Comparison of ENCODE assay signal across 19 cellular contexts in genomic region chr17:79960788-79961522, GRCh38.
DNase-seq lines count a peak whose midpoint lies in the region; ATAC-seq, FAIRE-seq and TF ChIP-seq lines count a peak whose summit lies in the region.
"Had no signal": no experiment of that assay in that cellular context is flagged by ENCODE, and none has a peak within 500 bp of the region (broad histone marks: within the 10 kb centered on the region; RNA-seq: fewer than 3 reads in every experiment).

No MANE protein-coding gene starts in this region.

- H2BK5ac ChIP-seq in IMR-90 (ENCODE audit: low read depth, low read length, poor library complexity, severe bottlenecking): no peak overlapping the region

- TF ChIP-seq EP300 in K562 (IDR thresholded peaks at IDR 0.05; ENCODE audit: low read length): no peak

- H2BK15ac ChIP-seq in IMR-90 (ENCODE audit: low read depth, low read length): no peak overlapping the region

- TF ChIP-seq RAD21 in IMR-90 (IDR thresholded peaks at IDR 0.05; ENCODE audit: low read length) (no peak), K562 (CRISPR knock-in tag; conservative IDR thresholded peaks at IDR 0.05 in 1 of 2, IDR thresholded peaks at IDR 0.05 in 1 of 2) (no peak)

- H4K5ac ChIP-seq in IMR-90 (ENCODE audit: low read depth, low read length): no peak overlapping the region

- H3K9me1 ChIP-seq in IMR-90 (ENCODE audit: insufficient read depth, low read length) (0 out of 2 replicates have a peak, but pooled peaks cover 3% of the 10 kb centered on the region), K562 (ENCODE audit: control insufficient read depth, insufficient read depth, low read length) (no peaks in the 10 kb centered on the region)

- no peak for FAIRE-seq in K562 (lab: Jason Lieb, UNC)
- FAIRE-seq: keratinocyte had no signal

- H3K27me3 ChIP-seq in IMR-90 (ENCODE audit: control insufficient read depth, insufficient read depth, low read length) (no peaks in the 10 kb centered on the region), K562 (ENCODE audit: control insufficient read depth in 2 of 2, insufficient read depth in 2 of 2, low read length in 2 of 2) (peaks cover 25 to 27% of the 10 kb centered on the region in 2 experiments)
- H3K27me3 ChIP-seq: heart left ventricle had no signal

- H3K4me3 Mint-ChIP-seq in activated CD8-positive, alpha-beta T cell treated with anti-CD3 and anti-CD28 coated beads, Interleukin-2, amount 10 ng/mL, durations not matched to agents 7 days and 5 days: no peak overlapping the region
- H3K4me3 Mint-ChIP-seq: activated CD8-positive, alpha-beta memory T cell treated with anti-CD3 and anti-CD28 coated beads, Interleukin-2, amount 10 ng/mL, durations not matched to agents 7 days and 5 days; stimulated activated effector memory CD8-positive, alpha-beta T cell treated with anti-CD3 and anti-CD28 coated beads, Interleukin-12 subunit alpha, Interleukin-12 subunit beta, amount 100 ng/mL, for 72 hours had no signal

- BruUV-seq in IMR-90 (replicated peaks; lab: Mats Ljungman, UMichigan) (no TSS peak), K562 (replicated peaks; lab: Mats Ljungman, UMichigan) (no TSS peak)

- no peak overlapping the region for H4K8ac ChIP-seq in IMR-90 (ENCODE audit: low read depth in 2 of 2, low read length in 2 of 2)

- H3K9me3 Mint-ChIP-seq in activated CD8-positive, alpha-beta T cell treated with anti-CD3 and anti-CD28 coated beads, Interleukin-2, amount 10 ng/mL, durations not matched to agents 7 days and 5 days (ENCODE audit: insufficient read depth): no peaks in the 10 kb centered on the region
- H3K9me3 Mint-ChIP-seq: stimulated activated effector memory CD8-positive, alpha-beta T cell treated with anti-CD3 and anti-CD28 coated beads, Interleukin-12 subunit alpha, Interleukin-12 subunit beta, amount 100 ng/mL, for 72 hours had no signal

- H3K9ac ChIP-seq in IMR-90 (ENCODE audit: low read depth, low read length): no peak overlapping the region
- no peak overlapping the region for H3K9ac ChIP-seq in K562 (ENCODE audit: insufficient read depth in 1 of 2, low read depth in 2 of 2, low read length in 2 of 2)
- H3K9ac ChIP-seq: GM23248 had no signal

- H3K4me3 ChIP-seq in IMR-90 (ENCODE audit: insufficient read depth, low read depth, low read length) (no peak overlapping the region), K562 (no peak overlapping the region)
- H3K4me3 ChIP-seq: GM23248, heart left ventricle, thoracic aorta had no signal

- peaks cover 9% of the 10 kb centered on the region for H3K27me3 Mint-ChIP-seq in activated CD8-positive, alpha-beta T cell treated with anti-CD3 and anti-CD28 coated beads, Interleukin-2, amount 10 ng/mL, durations not matched to agents 7 days and 5 days (ENCODE audit: low read depth)

- H3K79me2 ChIP-seq in K562 (ENCODE audit: control insufficient read depth, insufficient read depth, low read length): no peaks in the 10 kb centered on the region

- H3K27ac ChIP-seq in IMR-90 (ENCODE audit: insufficient read depth, low read length) (no peak overlapping the region), K562 (ENCODE audit: extremely low read depth, low read depth, low read length) (no peak overlapping the region)
- H3K27ac ChIP-seq: GM23248, heart left ventricle, thoracic aorta had no signal

- no peak for TF ChIP-seq POLR2A in IMR-90 (IDR thresholded peaks at IDR 0.05; ENCODE audit: low read depth, low read length)
- no peak for TF ChIP-seq POLR2A in K562 (conservative IDR thresholded peaks at IDR 0.05)
- no peak for TF ChIP-seq POLR2A in GM18505 (IDR thresholded peaks at IDR 0.05; ENCODE audit: borderline replicate concordance, extremely low read depth, insufficient read depth, insufficient read length)

- H2BK120ac ChIP-seq in IMR-90 (ENCODE audit: low read depth, low read length): no peak overlapping the region

- H3K18ac ChIP-seq in IMR-90 (ENCODE audit: low read depth, low read length): no peak overlapping the region

- H3K4me2 ChIP-seq in IMR-90 (ENCODE audit: low read depth, low read length): no peak overlapping the region
- H3K4me2 ChIP-seq in K562 (ENCODE audit: insufficient read depth, low read length): no peak overlapping the region

- peaks cover 2% of the 10 kb centered on the region; the same call in 1 of the 2 replicates for H3K9me3 ChIP-seq in IMR-90 (ENCODE audit: control insufficient read depth, insufficient read depth, low read length)
- H3K9me3 ChIP-seq in K562 (replicated peaks; ENCODE audit: control insufficient read depth, insufficient read depth, low read depth, low read length): no peaks in the 10 kb centered on the region; the same call in 1 of the 2 replicates
- H3K9me3 ChIP-seq: thoracic aorta had no signal

- no CpG with 5 or more reads among the region's 9 CpGs for WGBS in IMR-90 (ENCODE audit: extremely low coverage in 2 of 2, insufficient read length in 1 of 2), 2 experiments
- 2% methylated on average over 8 of the region's 9 CpGs for WGBS in K562 (ENCODE audit: insufficient coverage, low coverage, missing lambda C conversion rate)

- H3K27ac Mint-ChIP-seq in activated CD8-positive, alpha-beta T cell treated with anti-CD3 and anti-CD28 coated beads, Interleukin-2, amount 10 ng/mL, durations not matched to agents 7 days and 5 days: no peak overlapping the region
- H3K27ac Mint-ChIP-seq: activated CD8-positive, alpha-beta memory T cell treated with anti-CD3 and anti-CD28 coated beads, Interleukin-2, amount 10 ng/mL, durations not matched to agents 7 days and 5 days; stimulated activated effector memory CD8-positive, alpha-beta T cell treated with anti-CD3 and anti-CD28 coated beads, Interleukin-12 subunit alpha, Interleukin-12 subunit beta, amount 100 ng/mL, for 72 hours had no signal

- in situ Hi-C loops in IMR-90 (cut with MboI; ENCODE audit: low sequenced_read_pairs) (no loop called here), K562 (cut with MboI) (no loop called here)

- H3K14ac ChIP-seq in IMR-90 (replicated peaks; ENCODE audit: low read depth, low read length): no peak overlapping the region

- POLR2A ChIA-PET in IMR-90 (lab: Charles Lee; ENCODE audit: unreplicated experiment): no interaction called here
- POLR2A ChIA-PET in K562 (lab: Yijun Ruan, JAX): interaction anchor here (1.1 kb wide), 1 partner anchor 142 kb away, joined by 3 read pairs; no protein-coding TSS in a partner anchor
- POLR2A ChIA-PET in activated CD8-positive, alpha-beta T cell treated with anti-CD3 and anti-CD28 coated beads, Interleukin-2, amount 10 ng/mL, durations not matched to agents 7 days and 5 days (lab: Charles Lee): no interaction called here

- H3K56ac ChIP-seq in IMR-90 (ENCODE audit: extremely low read depth, insufficient read depth, low read length): no peak overlapping the region

- TF ChIP-seq CTCF in IMR-90 (conservative IDR thresholded peaks at IDR 0.05; ENCODE audit: low read depth, low read length) (no peak), K562 (IDR thresholded peaks at IDR 0.05 in 2 of 3, conservative IDR thresholded peaks at IDR 0.05 in 1 of 3; ENCODE audit: insufficient read depth in 2 of 3, low read depth in 1 of 3, low read length in 3 of 3) (no peak)

- no peak overlapping the region for H3K4ac ChIP-seq in IMR-90 (ENCODE audit: low read depth, low read length)

- H3K36me3 ChIP-seq in IMR-90 (ENCODE audit: control insufficient read depth, insufficient read depth, low read length): no peaks in the 10 kb centered on the region
- H3K36me3 ChIP-seq in K562 (ENCODE audit: control insufficient read depth, insufficient read depth, low read length): no peaks in the 10 kb centered on the region
- H3K36me3 ChIP-seq: heart left ventricle, thoracic aorta had no signal

- H3K23ac ChIP-seq in IMR-90 (ENCODE audit: low read depth, low read length): no peak overlapping the region

- no peaks in the 10 kb centered on the region for H4K20me1 ChIP-seq in IMR-90 (ENCODE audit: insufficient read depth, low read length)
- no peaks in the 10 kb centered on the region for H4K20me1 ChIP-seq in K562 (replicated peaks; ENCODE audit: control insufficient read depth, insufficient read depth, low read length)

- H3K36me3 Mint-ChIP-seq in activated CD8-positive, alpha-beta T cell treated with anti-CD3 and anti-CD28 coated beads, Interleukin-2, amount 10 ng/mL, durations not matched to agents 7 days and 5 days (ENCODE audit: low read depth): no peaks in the 10 kb centered on the region
- H3K36me3 Mint-ChIP-seq: activated CD8-positive, alpha-beta memory T cell treated with anti-CD3 and anti-CD28 coated beads, Interleukin-2, amount 10 ng/mL, durations not matched to agents 7 days and 5 days; stimulated activated effector memory CD8-positive, alpha-beta T cell treated with anti-CD3 and anti-CD28 coated beads, Interleukin-12 subunit alpha, Interleukin-12 subunit beta, amount 100 ng/mL, for 72 hours had no signal

- H4K91ac ChIP-seq in IMR-90 (ENCODE audit: insufficient read depth, low read depth, low read length): no peak overlapping the region

- DNase-seq in DMS153 (lab: John Stamatoyannopoulos, UW) (peak; percentile 82), IMR-90 (peak; percentile 26), K562 (ENCODE audit: extremely low read depth in 1 of 4, low spot score in 3 of 4) (no peak), iPS-NIHi7 (ENCODE audit: extremely low spot score) (peak; percentile 8)
- no peak for DNase-seq in activated CD8-positive, alpha-beta T cell treated with anti-CD3 and anti-CD28 coated beads, Interleukin-2, amount 10 ng/mL, durations not matched to agents 7 days and 5 days
- DNase-seq in stimulated activated CD4-positive, alpha-beta T cell treated with anti-CD3 and anti-CD28 coated beads, Interleukin-2, amount 100 ng/mL, for 48 hours: no peak
- DNase-seq: activated CD4-positive, alpha-beta T cell treated with anti-CD3 and anti-CD28 coated beads for 1 hour; activated CD8-positive, alpha-beta memory T cell treated with anti-CD3 and anti-CD28 coated beads, Interleukin-2, amount 10 ng/mL, durations not matched to agents 7 days and 5 days; GM23248; heart left ventricle; KG1; NCI-H1092; NCI-H226; T-helper 9 cell had no signal

- H2AFZ ChIP-seq in IMR-90 (replicated peaks; ENCODE audit: low read length, poor library complexity): no peak overlapping the region
- no peak overlapping the region for H2AFZ ChIP-seq in K562 (ENCODE audit: low read depth, low read length)
- H2AFZ ChIP-seq: GM23248 had no signal

- dilution Hi-C loops in IMR-90 (cut with HindIII; ENCODE audit: low sequenced_read_pairs, unreplicated experiment): no loop called here

- no peak overlapping the region for H2AK9ac ChIP-seq in IMR-90 (replicated peaks; ENCODE audit: low read depth, low read length, poor library complexity)

- H2AK5ac ChIP-seq in IMR-90 (ENCODE audit: low read depth, low read length): no peak overlapping the region

- intact Hi-C loops in IMR-90 (cut with micrococcal nuclease) (no loop called here), K562 (cut with micrococcal nuclease) (no loop called here)

- peaks cover 4% of the 10 kb centered on the region for H3K4me1 Mint-ChIP-seq in activated CD8-positive, alpha-beta T cell treated with anti-CD3 and anti-CD28 coated beads, Interleukin-2, amount 10 ng/mL, durations not matched to agents 7 days and 5 days (ENCODE audit: low read depth)

- CTCF ChIA-PET in IMR-90 (lab: Yijun Ruan, JAX): interaction anchor here (1.1 kb wide), 1 partner anchor 9 kb away, joined by 3 read pairs; no protein-coding TSS in a partner anchor
- CTCF ChIA-PET in K562 (lab: Yijun Ruan, JAX; ENCODE audit: low intra/inter-chr PET ratio): no interaction called here
- CTCF ChIA-PET in activated CD8-positive, alpha-beta T cell treated with anti-CD3 and anti-CD28 coated beads, Interleukin-2, amount 10 ng/mL, durations not matched to agents 7 days and 5 days (lab: Charles Lee): interaction anchor here (3.1 kb wide), 1 partner anchor 10 kb away, joined by 8 read pairs; no protein-coding TSS in a partner anchor

- H2BK20ac ChIP-seq in IMR-90 (ENCODE audit: low read depth, low read length): no peak overlapping the region

- peaks cover 18 to 19% of the 10 kb centered on the region in 2 experiments for H3K79me1 ChIP-seq in IMR-90 (ENCODE audit: low read depth in 1 of 2, low read length in 2 of 2)

- H3K4me1 ChIP-seq in IMR-90 (ENCODE audit: control insufficient read depth, insufficient read depth, low read length) (no peaks in the 10 kb centered on the region), K562 (replicated peaks in 1 of 2; ENCODE audit: control insufficient read depth in 2 of 2, insufficient read depth in 2 of 2, low read length in 2 of 2) (peaks cover 0 to 1% of the 10 kb centered on the region in 2 experiments; a peak in 1 of 5 replicates)

- ATAC-seq in IMR-90 (ENCODE audit: low read depth): no peak
- ATAC-seq in K562: no peak
- ATAC-seq in HG02870 (IDR thresholded peaks at IDR 0.05; ENCODE audit: unreplicated experiment): no peak
- no peak for ATAC-seq in activated CD8-positive, alpha-beta T cell treated with anti-CD3 and anti-CD28 coated beads, Interleukin-2, amount 10 ng/mL, durations not matched to agents 7 days and 5 days
- ATAC-seq in GM18505 (IDR thresholded peaks at IDR 0.05; ENCODE audit: unreplicated experiment): no peak
- ATAC-seq: activated CD8-positive, alpha-beta memory T cell treated with anti-CD3 and anti-CD28 coated beads, Interleukin-2, amount 10 ng/mL, durations not matched to agents 7 days and 5 days; stimulated activated effector memory CD8-positive, alpha-beta T cell treated with anti-CD3 and anti-CD28 coated beads, Interleukin-12 subunit alpha, Interleukin-12 subunit beta, amount 100 ng/mL, for 72 hours had no signal

Comparison
In these comparisons a context has a peak if more than half of its experiments do, and no peak if none do; other contexts are left out.
1. DNase-seq: peak in DMS153 (single experiment), IMR-90 (single experiment) and iPS-NIHi7 (single experiment); none in K562 (0 of 4), activated CD8-positive, alpha-beta T cell treated with anti-CD3 and anti-CD28 coated beads, Interleukin-2, amount 10 ng/mL, durations not matched to agents 7 days and 5 days (single experiment) and stimulated activated CD4-positive, alpha-beta T cell treated with anti-CD3 and anti-CD28 coated beads, Interleukin-2, amount 100 ng/mL, for 48 hours (0 of 2).